ENCODE assay signal across 13 cellular contexts in genomic region chr15:88484781-88485246, GRCh38. TPM values are rescaled to one million over a fixed set of nuclear protein-coding genes. Genes with fewer than 3 reads are reported as not detected.
A peak's percentile ranks its signal among the peaks of the same experiment; 100 is the strongest.
DNase-seq lines count a peak whose midpoint lies in the region; ATAC-seq and TF ChIP-seq lines count a peak whose summit lies in the region.
"Had no signal": no experiment of that assay in that cellular context is flagged by ENCODE, and none has a peak within 500 bp of the region (broad histone marks: within the 10 kb centered on the region; RNA-seq: fewer than 3 reads in every experiment).

No MANE protein-coding gene starts in this region.

- H2AFZ ChIP-seq in mammary epithelial cell (ENCODE audit: low read depth, low read length) (no peak overlapping the region), hepatocyte (no peak overlapping the region)

- H3K4me3 Mint-ChIP-seq in WTC11: no peak overlapping the region
- H3K4me3 Mint-ChIP-seq: activated T-cell treated with anti-CD3 and anti-CD28 coated beads, Interleukin-2, amount 50 U/mL, for 4 hours had no signal

- no peaks in the 10 kb centered on the region for H4K20me1 ChIP-seq in mammary epithelial cell (ENCODE audit: insufficient read depth, low read length)
- no peaks in the 10 kb centered on the region for H4K20me1 ChIP-seq in hepatocyte (ENCODE audit: insufficient read depth, poor library complexity, severe bottlenecking)

- H3K27ac Mint-ChIP-seq in WTC11: no peak overlapping the region

- in situ Hi-C loops in T47D (cut with HindIII; ENCODE audit: low pct_unique_long_range_greater_than_20kb, low sequenced_read_pairs) (no loop called here), mammary epithelial cell (cut with MboI; ENCODE audit: low sequenced_read_pairs in 2 of 2) (no loop called here)

- TF ChIP-seq POLR2A in body of pancreas (IDR thresholded peaks at IDR 0.05): no peak

- H3K27me3 Mint-ChIP-seq in WTC11 (ENCODE audit: low read depth): peaks cover 8% of the 10 kb centered on the region; the same call in 1 of the 2 replicates

- no peak for TF ChIP-seq CTCF in mammary epithelial cell (conservative IDR thresholded peaks at IDR 0.05 in 1 of 2, IDR thresholded peaks at IDR 0.05 in 1 of 2; ENCODE audit: extremely low read depth in 1 of 2, insufficient read depth in 1 of 2, low read depth in 1 of 2, low read length in 2 of 2)
- TF ChIP-seq CTCF in WTC11 (IDR thresholded peaks at IDR 0.05): no peak
- no peak for TF ChIP-seq CTCF in hepatocyte (IDR thresholded peaks at IDR 0.05; ENCODE audit: poor library complexity)
- TF ChIP-seq CTCF in body of pancreas (IDR thresholded peaks at IDR 0.05): no peak

- no peaks in the 10 kb centered on the region for H3K36me3 Mint-ChIP-seq in WTC11

- POLR2A ChIA-PET in WTC11 (lab: Charles Lee): no interaction called here

- H3K36me3 ChIP-seq in mammary epithelial cell (ENCODE audit: insufficient read depth, low read length): no peaks in the 10 kb centered on the region
- no peaks in the 10 kb centered on the region for H3K36me3 ChIP-seq in hepatocyte (replicated peaks; ENCODE audit: insufficient read depth, low read depth)
- H3K36me3 ChIP-seq in body of pancreas (replicated peaks in 1 of 2; ENCODE audit: insufficient read depth in 1 of 2, low read depth in 2 of 2): no peaks in the 10 kb centered on the region

- H3K27ac ChIP-seq in mammary epithelial cell (ENCODE audit: insufficient read depth, low read depth, low read length) (no peak overlapping the region), hepatocyte (no peak overlapping the region), body of pancreas (no peak overlapping the region)

- H3K9me3 Mint-ChIP-seq in WTC11: no peaks in the 10 kb centered on the region
- H3K9me3 Mint-ChIP-seq: activated T-cell treated with anti-CD3 and anti-CD28 coated beads, Interleukin-2, amount 50 U/mL, for 4 hours had no signal

- H3K9ac ChIP-seq in mammary epithelial cell (ENCODE audit: insufficient read depth, low read length): no peak overlapping the region

- no peaks in the 10 kb centered on the region for H3K79me2 ChIP-seq in mammary epithelial cell (ENCODE audit: insufficient read depth, low read length)
- H3K79me2 ChIP-seq in hepatocyte: no peaks in the 10 kb centered on the region

- intact Hi-C loops in mammary epithelial cell (cut with micrococcal nuclease): no loop called here
- intact Hi-C loops in body of pancreas (cut with DNase I): no loop called here

- H3K9me3 ChIP-seq in mammary epithelial cell (replicated peaks; ENCODE audit: insufficient read depth, low read length) (no peaks in the 10 kb centered on the region), hepatocyte (ENCODE audit: low read depth) (no peaks in the 10 kb centered on the region), body of pancreas (no peaks in the 10 kb centered on the region)

- H3K4me1 ChIP-seq in mammary epithelial cell (ENCODE audit: insufficient read depth, low read length): no peaks in the 10 kb centered on the region
- H3K4me1 ChIP-seq in hepatocyte (ENCODE audit: insufficient read depth): peaks cover 7% of the 10 kb centered on the region
- H3K4me1 ChIP-seq in body of pancreas: peaks cover 6% of the 10 kb centered on the region

- no peak overlapping the region for H3K4me2 ChIP-seq in mammary epithelial cell (ENCODE audit: insufficient read depth, low read depth, low read length)
- H3K4me2 ChIP-seq in hepatocyte: no peak overlapping the region

- H3K4me1 Mint-ChIP-seq in WTC11: peaks cover 55% of the 10 kb centered on the region

- no TSS peak for BruUV-seq in mammary epithelial cell (replicated peaks; lab: Mats Ljungman, UMichigan)

- H3K27me3 ChIP-seq in mammary epithelial cell (ENCODE audit: insufficient read depth, low read length) (no peaks in the 10 kb centered on the region), hepatocyte (no peaks in the 10 kb centered on the region), body of pancreas (no peaks in the 10 kb centered on the region)

- 40% methylated on average over 7 of the region's 7 CpGs for WGBS in mammary epithelial cell (ENCODE audit: low coverage, missing lambda C conversion rate)
- WGBS in hepatocyte (ENCODE audit: low lambda C conversion rate, missing lambda C conversion rate): 16% methylated on average over 7 of the region's 7 CpGs
- WGBS in body of pancreas, 2 donors: 48 to 62% methylated on average over 7 of the region's 7 CpGs

- no peaks in the 10 kb centered on the region for H3K9me2 ChIP-seq in hepatocyte (replicated peaks; ENCODE audit: insufficient read depth)

- DNase-seq in T47D (ENCODE audit: low read depth in 1 of 2, low spot score in 1 of 2): peak; percentile 44 to 76
- DNase-seq in mammary epithelial cell: no peak
- DNase-seq in WTC11 (ENCODE audit: low spot score): no peak
- peak; percentile 37 for DNase-seq in hepatocyte (ENCODE audit: low spot score)
- no peak for DNase-seq in NCI-H345 treated with DMSO at 0.1 percent for 48 hours (lab: John Stamatoyannopoulos, UW; ENCODE audit: unreplicated experiment)
- no peak for DNase-seq in activated CD8-positive, alpha-beta memory T cell treated with anti-CD3 and anti-CD28 coated beads, Interleukin-2, amount 50 U/mL, for 48 hours
- DNase-seq in body of pancreas: no peak
- DNase-seq: activated T-cell treated with anti-CD3 and anti-CD28 coated beads, Interleukin-2, amount 50 U/mL, for 4 hours; central memory CD4-positive, alpha-beta T cell; GF-D8; NCI-H1105 had no signal

- peak; percentile 49 for ATAC-seq in WTC11
- no peak for ATAC-seq in body of pancreas
- no peak for ATAC-seq in HG03342 (IDR thresholded peaks at IDR 0.05; ENCODE audit: unreplicated experiment)
- ATAC-seq: activated T-cell treated with anti-CD3 and anti-CD28 coated beads, Interleukin-2, amount 50 U/mL, for 4 hours; Panc1 had no signal

- dilution Hi-C loops in mammary epithelial cell (cut with HindIII; ENCODE audit: low sequenced_read_pairs): no loop called here

- CTCF ChIA-PET in mammary epithelial cell (lab: Charles Lee; ENCODE audit: low non-redundant PET): no interaction called here
- CTCF ChIA-PET in WTC11 (lab: Charles Lee): interaction anchor here (0.8 to 2.3 kb wide), 5 partner anchors 18 to 170 kb away, joined by 3 to 9 read pairs (median 3); partner anchors contain the start of genes MRPL46 and MRPS11

- no peak overlapping the region for H3K4me3 ChIP-seq in mammary epithelial cell (replicated peaks in 1 of 3; ENCODE audit: insufficient read depth in 1 of 3, low read depth in 2 of 3, low read length in 3 of 3)
- no peak overlapping the region for H3K4me3 ChIP-seq in hepatocyte
- H3K4me3 ChIP-seq in body of pancreas: no peak overlapping the region

TF ChIP-seq in WTC11, 78 proteins besides CTCF, POLR2A, EP300 and RAD21:
- peak; percentile 78 for TF ChIP-seq ZNF423 (CRISPR knock-in tag; IDR thresholded peaks at IDR 0.05)
- TF ChIP-seq GTF2I (CRISPR knock-in tag; conservative IDR thresholded peaks at IDR 0.05): no peak

RNA-seq across cellular contexts. Expression of gene MRPS11, which starts 17.3 kb away (rescaled TPM):
- total RNA-seq in mammary epithelial cell: 10 to 100 TPM; 21.2 to 60.2 TPM
- polyA plus RNA-seq in mammary epithelial cell: 92.3 TPM
- 44.8 TPM for polyA minus RNA-seq in mammary epithelial cell
- total RNA-seq in WTC11 (2021): 43.5 to 49.1 TPM (median 45.9 TPM) in 3 replicates
- total RNA-seq in hepatocyte: 26.4 and 28.5 TPM in 2 replicates
- 67.8 and 75.0 TPM in 2 replicates for polyA plus RNA-seq in hepatocyte
- total RNA-seq in body of pancreas: 10 to 100 TPM; 16.2 to 35.5 TPM

RNA-seq across cellular contexts. Expression of gene MRPL46, which starts 17.6 kb away (rescaled TPM):
- 10 to 100 TPM; 10.8 to 21.6 TPM for total RNA-seq in mammary epithelial cell
- polyA plus RNA-seq in mammary epithelial cell: 23.0 TPM
- 19.7 TPM for polyA minus RNA-seq in mammary epithelial cell
- total RNA-seq in WTC11 (2021): 23.2 to 26.8 TPM (median 24.3 TPM) in 3 replicates
- 29.0 and 33.3 TPM in 2 replicates for total RNA-seq in hepatocyte
- 39.4 and 40.9 TPM in 2 replicates for polyA plus RNA-seq in hepatocyte
- 10 to 100 TPM in 1 of 2 donors, 1 to 10 TPM in 1; 9.6 to 16.2 TPM for total RNA-seq in body of pancreas

Comparison
In these comparisons a context has a peak if more than half of its experiments do, and no peak if none do; other contexts are left out.
1. DNase-seq: peak in T47D (2 of 2) and hepatocyte (single experiment); none in mammary epithelial cell (single experiment), WTC11 (single experiment), NCI-H345 treated with DMSO at 0.1 percent for 48 hours (single experiment), activated CD8-positive, alpha-beta memory T cell treated with anti-CD3 and anti-CD28 coated beads, Interleukin-2, amount 50 U/mL, for 48 hours (single experiment) and body of pancreas (0 of 4).